Comparison of ENCODE assay signal across 8 cellular contexts in the genomic region with DNA sequence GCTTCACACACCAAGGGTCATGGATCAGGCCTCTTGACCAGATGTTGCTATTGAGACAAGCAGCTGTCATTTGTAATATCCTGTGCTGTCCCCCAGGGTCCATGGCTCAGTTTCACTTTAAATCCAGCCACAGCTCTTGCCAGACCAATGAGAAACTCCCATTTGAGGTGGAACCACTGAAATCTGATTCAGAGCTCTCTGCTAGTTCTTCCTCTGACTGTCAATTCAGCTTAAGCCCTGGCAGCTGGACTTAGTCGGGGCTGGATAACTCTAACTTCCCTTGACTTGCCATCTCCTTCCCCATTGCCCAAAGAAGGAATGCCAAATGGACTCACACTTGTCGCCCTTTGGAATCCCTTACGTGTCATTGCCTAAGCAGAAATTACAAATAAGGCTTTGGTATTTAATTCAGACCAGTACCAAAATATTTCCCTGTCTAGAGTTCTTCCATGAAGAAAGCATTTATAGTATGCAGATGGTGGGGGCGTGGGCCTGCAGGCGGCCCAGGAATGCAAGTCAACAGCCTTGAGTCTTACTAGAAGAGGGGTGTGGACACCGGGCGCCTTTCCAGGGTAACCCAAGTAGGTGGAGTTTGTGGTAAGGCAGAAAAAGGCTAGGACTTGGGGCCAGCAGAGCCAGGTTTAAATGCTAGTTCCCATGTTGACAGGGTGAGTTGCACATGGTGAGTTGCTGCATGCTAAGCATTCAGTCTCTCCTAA.
DNase-seq lines count a peak whose midpoint lies in the region; ATAC-seq, FAIRE-seq and TF ChIP-seq lines count a peak whose summit lies in the region.

No MANE protein-coding gene starts in this region.

- no peaks in the 10 kb centered on the region for H3K36me3 Mint-ChIP-seq in T-cell

- H3K9me3 ChIP-seq in GM12878 (replicated peaks; ENCODE audit: control insufficient read depth, insufficient read depth, low read length) (no peaks in the 10 kb centered on the region), aorta (ENCODE audit: control insufficient read depth, low read length) (no peaks in the 10 kb centered on the region)

- no peaks in the 10 kb centered on the region for H3K9me3 Mint-ChIP-seq in T-cell

- SMC1A ChIA-PET in GM12878 (lab: Charles Lee; ENCODE audit: uncharacterized antibody, unreplicated experiment), result interaction anchor here (1.1 to 1.3 kb wide), 4 partner anchors 14 to 1841 kb away, joined by 3 to 5 read pairs (median 3); no protein-coding TSS in a partner anchor

- TF ChIP-seq POLR2A in GM12878 (IDR thresholded peaks at IDR 0.05; ENCODE audit: low read depth, low read length), result no peak

- 30% methylated on average over 7 of the region's 7 CpGs for WGBS in GM12878 (ENCODE audit: insufficient coverage, insufficient replicate concordance, low lambda C conversion rate, missing lambda C conversion rate)
- WGBS in aorta, 2 donors, result 0 to 3% methylated on average over 7 of the region's 7 CpGs

- DNase-seq in AG08395 (ENCODE audit: low spot score) (peak; percentile 96), HS-27A (ENCODE audit: low read depth) (peak; percentile 95), GM12878 (ENCODE audit: low read depth, low spot score) (no peak), kidney glomerular epithelial cell (lab: John Stamatoyannopoulos, UW) (peak; percentile 77), aorta (peak; percentile 96 to 97), T-cell (no peak)
- DNase-seq in effector CD4-positive, alpha-beta T cell, result no peak

- in situ Hi-C loops in GM12878 (cut with MboI), result no loop called here

- no peak for TF ChIP-seq CTCF in GM12878 (IDR thresholded peaks at IDR 0.05 in 2 of 3, conservative IDR thresholded peaks at IDR 0.05 in 1 of 3; ENCODE audit: control insufficient read depth in 2 of 3, extremely low read depth in 1 of 3, insufficient read depth in 1 of 3, low read depth in 3 of 3, low read length in 3 of 3)

- H3K4me3 Mint-ChIP-seq in T-cell, result no peak overlapping the region

- BruUV-seq in GM12878 (replicated peaks; lab: Mats Ljungman, UMichigan), result no TSS peak

- H3K27me3 ChIP-seq in GM12878 (replicated peaks in 1 of 2; ENCODE audit: control insufficient read depth in 2 of 2, insufficient read depth in 2 of 2, low read length in 1 of 2) (no peaks in the 10 kb centered on the region), aorta (ENCODE audit: control insufficient read depth in 1 of 2, insufficient read depth in 2 of 2, low read length in 1 of 2) (no peaks in the 10 kb centered on the region)

- H3K4me1 Mint-ChIP-seq in T-cell, result no peaks in the 10 kb centered on the region

- H3K27ac Mint-ChIP-seq in T-cell, result no peak overlapping the region

- ATAC-seq in GM21447 (IDR thresholded peaks at IDR 0.05; ENCODE audit: unreplicated experiment), result peak; percentile 87
- ATAC-seq in GM12878, result peak; percentile 81
- ATAC-seq in aorta (ENCODE audit: low FRiP score), result peak; percentile 90
- ATAC-seq in T-cell (replicated peaks in 1 of 4), result no peak

- H3K27me3 Mint-ChIP-seq in T-cell, result peaks cover 3 to 9% of the 10 kb centered on the region in 2 donors

- no peak overlapping the region for H3K4me2 ChIP-seq in GM12878 (ENCODE audit: control insufficient read depth, insufficient read depth)

- no peak overlapping the region for H3K9ac ChIP-seq in GM12878 (ENCODE audit: control insufficient read depth, insufficient read depth, low read length)

- H3K79me2 ChIP-seq in GM12878 (ENCODE audit: control insufficient read depth, insufficient read depth, low read length), result no peaks in the 10 kb centered on the region

- H3K27ac ChIP-seq in GM12878 (ENCODE audit: control insufficient read depth, insufficient read depth), result no peak overlapping the region
- peak overlapping the region; percentile 91 to 94 for H3K27ac ChIP-seq in aorta (ENCODE audit: low read depth in 1 of 2, low read length in 2 of 2)

- RAD21 ChIA-PET in GM12878 (lab: Charles Lee; ENCODE audit: unreplicated experiment), result no interaction called here

- no peaks in the 10 kb centered on the region for H3K36me3 ChIP-seq in GM12878 (ENCODE audit: control insufficient read depth in 2 of 2, insufficient read depth in 2 of 2, low read length in 1 of 2)
- no peaks in the 10 kb centered on the region for H3K36me3 ChIP-seq in aorta (ENCODE audit: control insufficient read depth in 1 of 2, insufficient read depth in 2 of 2, low read length in 1 of 2)

- no peaks in the 10 kb centered on the region for H4K20me1 ChIP-seq in GM12878 (ENCODE audit: control insufficient read depth, insufficient read depth)

- no peak overlapping the region for H2AFZ ChIP-seq in GM12878 (ENCODE audit: control insufficient read depth, low read depth, low read length)

- H3K4me1 ChIP-seq in GM12878 (ENCODE audit: control insufficient read depth, insufficient read depth, low read length) (no peaks in the 10 kb centered on the region), aorta (ENCODE audit: control insufficient read depth in 1 of 2, insufficient read depth in 2 of 2, low read length in 2 of 2) (no peaks in the 10 kb centered on the region)

- TF ChIP-seq EP300 in GM12878 (IDR thresholded peaks at IDR 0.05; ENCODE audit: borderline replicate concordance in 1 of 2, control insufficient read depth in 1 of 2, low read depth in 2 of 2, low read length in 2 of 2), result no peak

- peak; percentile 78 for FAIRE-seq in GM12878 (lab: Jason Lieb, UNC)

- H3K4me3 ChIP-seq in GM12878, result no peak overlapping the region
- H3K4me3 ChIP-seq in aorta (ENCODE audit: low read length in 2 of 2), result no peak overlapping the region

- CTCF ChIA-PET in GM12878 (lab: Yijun Ruan, JAX) (interaction anchor here (0.6 to 1.4 kb wide), 6 partner anchors 9 to 234 kb away, joined by 3 to 4 read pairs (median 3); no protein-coding TSS in a partner anchor), T-cell (lab: Charles Lee) (no interaction called here)

- TF ChIP-seq RAD21 in GM12878 (IDR thresholded peaks at IDR 0.05; ENCODE audit: insufficient read depth, low read depth, low read length), result no peak

- POLR2A ChIA-PET in GM12878 (lab: Charles Lee), result interaction anchor here (0.6 kb wide), 1 partner anchor 96 kb away, joined by 4 read pairs; no protein-coding TSS in a partner anchor
- POLR2A ChIA-PET in T-cell (lab: Charles Lee), result no interaction called here

- intact Hi-C loops in GM12878 (cut with micrococcal nuclease; ENCODE audit: unreplicated experiment), result no loop called here
- intact Hi-C loops in aorta (cut with DNase I), result loop anchor here (5.0 to 10.0 kb wide), 3 partner anchors 84 to 226 kb away; partner anchors contain the start of genes APAF1 (in 1 of the 2), IKBIP (in 1 of the 2) and SLC25A3 (in 1 of the 2)

TF ChIP-seq in GM12878, 131 proteins besides CTCF, POLR2A, EP300 and RAD21:
- TF ChIP-seq CBX5 (IDR thresholded peaks at IDR 0.05; ENCODE audit: low read depth) (no peak), HDGF (IDR thresholded peaks at IDR 0.05) (no peak), TCF12 (IDR thresholded peaks at IDR 0.05; ENCODE audit: low read depth, low read length) (0 out of 2 replicates have a peak, but pooled peaks have one; percentile 16), NR2F1 (conservative IDR thresholded peaks at IDR 0.05) (peak; percentile 18; the same call in 1 of the 2 replicates), STAT3 (IDR thresholded peaks at IDR 0.05; ENCODE audit: low read depth, low read length) (no peak), CEBPB (IDR thresholded peaks at IDR 0.05; ENCODE audit: borderline replicate concordance in 1 of 2, low read depth in 2 of 2, low read length in 2 of 2) (no peak), SMC3 (IDR thresholded peaks at IDR 0.05; ENCODE audit: borderline replicate concordance, low read length) (no peak), MEF2B (IDR thresholded peaks at IDR 0.05; ENCODE audit: partially characterized antibody, poor library complexity, severe bottlenecking) (no peak), CHD1 (IDR thresholded peaks at IDR 0.05; ENCODE audit: low read depth, low read length) (no peak)
- TF ChIP-seq, protein P1, sequence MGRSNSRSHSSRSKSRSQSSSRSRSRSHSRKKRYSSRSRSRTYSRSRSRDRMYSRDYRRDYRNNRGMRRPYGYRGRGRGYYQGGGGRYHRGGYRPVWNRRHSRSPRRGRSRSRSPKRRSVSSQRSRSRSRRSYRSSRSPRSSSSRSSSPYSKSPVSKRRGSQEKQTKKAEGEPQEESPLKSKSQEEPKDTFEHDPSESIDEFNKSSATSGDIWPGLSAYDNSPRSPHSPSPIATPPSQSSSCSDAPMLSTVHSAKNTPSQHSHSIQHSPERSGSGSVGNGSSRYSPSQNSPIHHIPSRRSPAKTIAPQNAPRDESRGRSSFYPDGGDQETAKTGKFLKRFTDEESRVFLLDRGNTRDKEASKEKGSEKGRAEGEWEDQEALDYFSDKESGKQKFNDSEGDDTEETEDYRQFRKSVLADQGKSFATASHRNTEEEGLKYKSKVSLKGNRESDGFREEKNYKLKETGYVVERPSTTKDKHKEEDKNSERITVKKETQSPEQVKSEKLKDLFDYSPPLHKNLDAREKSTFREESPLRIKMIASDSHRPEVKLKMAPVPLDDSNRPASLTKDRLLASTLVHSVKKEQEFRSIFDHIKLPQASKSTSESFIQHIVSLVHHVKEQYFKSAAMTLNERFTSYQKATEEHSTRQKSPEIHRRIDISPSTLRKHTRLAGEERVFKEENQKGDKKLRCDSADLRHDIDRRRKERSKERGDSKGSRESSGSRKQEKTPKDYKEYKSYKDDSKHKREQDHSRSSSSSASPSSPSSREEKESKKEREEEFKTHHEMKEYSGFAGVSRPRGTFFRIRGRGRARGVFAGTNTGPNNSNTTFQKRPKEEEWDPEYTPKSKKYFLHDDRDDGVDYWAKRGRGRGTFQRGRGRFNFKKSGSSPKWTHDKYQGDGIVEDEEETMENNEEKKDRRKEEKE (IDR thresholded peaks at IDR 0.05), result no peak
- TF ChIP-seq, protein P2, sequence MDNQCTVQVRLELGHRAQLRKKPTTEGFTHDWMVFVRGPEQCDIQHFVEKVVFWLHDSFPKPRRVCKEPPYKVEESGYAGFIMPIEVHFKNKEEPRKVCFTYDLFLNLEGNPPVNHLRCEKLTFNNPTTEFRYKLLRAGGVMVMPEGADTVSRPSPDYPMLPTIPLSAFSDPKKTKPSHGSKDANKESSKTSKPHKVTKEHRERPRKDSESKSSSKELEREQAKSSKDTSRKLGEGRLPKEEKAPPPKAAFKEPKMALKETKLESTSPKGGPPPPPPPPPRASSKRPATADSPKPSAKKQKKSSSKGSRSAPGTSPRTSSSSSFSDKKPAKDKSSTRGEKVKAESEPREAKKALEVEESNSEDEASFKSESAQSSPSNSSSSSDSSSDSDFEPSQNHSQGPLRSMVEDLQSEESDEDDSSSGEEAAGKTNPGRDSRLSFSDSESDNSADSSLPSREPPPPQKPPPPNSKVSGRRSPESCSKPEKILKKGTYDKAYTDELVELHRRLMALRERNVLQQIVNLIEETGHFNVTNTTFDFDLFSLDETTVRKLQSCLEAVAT (IDR thresholded peaks at IDR 0.05), result no peak

Comparison
In these comparisons a context has a peak if more than half of its experiments do, and no peak if none do; other contexts are left out.
1. DNase-seq: peak in AG08395 (single experiment), HS-27A (single experiment), kidney glomerular epithelial cell (single experiment) and aorta (2 of 2); none in GM12878 (single experiment), T-cell (0 of 34) and effector CD4-positive, alpha-beta T cell (single experiment).
2. ATAC-seq: peak in GM21447 (single experiment), GM12878 (single experiment) and aorta (single experiment); none in T-cell (0 of 4).